8 cellular contexts compared by ENCODE assay signal in the genomic region with DNA sequence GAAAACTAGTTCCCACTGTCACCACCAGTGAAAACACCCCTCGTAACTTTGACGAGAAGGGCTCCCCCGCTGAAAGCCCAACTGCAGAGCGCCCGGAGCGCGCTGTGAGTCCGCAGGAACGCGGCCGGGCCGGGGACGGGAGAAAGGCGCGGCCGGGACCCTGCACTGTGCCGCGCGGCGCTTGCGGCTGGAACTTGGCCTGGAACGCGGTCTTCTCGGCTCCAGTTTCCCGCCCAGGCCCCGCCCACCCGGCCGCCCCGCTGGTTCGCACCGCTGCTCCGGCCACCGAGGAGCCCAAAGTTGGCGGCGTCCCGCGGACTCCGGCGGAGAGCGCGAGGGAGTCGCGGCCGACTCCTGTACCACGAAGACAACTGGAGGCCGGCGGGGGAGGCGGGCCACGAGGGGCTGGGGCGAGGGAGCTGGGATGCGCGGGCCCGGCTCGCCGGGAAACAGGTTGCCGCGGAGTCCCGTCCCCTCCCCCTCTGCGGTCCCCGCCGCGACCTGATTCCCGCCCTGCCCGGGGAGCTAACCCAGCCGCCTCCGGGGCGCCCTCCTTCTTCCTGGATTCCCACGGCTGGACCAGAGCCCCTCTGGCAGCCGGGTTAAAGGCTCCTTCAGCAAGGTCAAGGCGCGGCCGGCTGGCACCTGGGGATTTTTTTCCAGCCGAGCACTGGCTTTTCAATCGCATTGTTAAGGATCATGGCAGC. TPM values are rescaled to one million over a fixed set of nuclear protein-coding genes. Genes with fewer than 3 reads are reported as not detected.
DNase-seq lines count a peak whose midpoint lies in the region; ATAC-seq and TF ChIP-seq lines count a peak whose summit lies in the region.

No MANE protein-coding gene starts in this region.

- BruUV-seq in A673 (replicated peaks; lab: Mats Ljungman, UMichigan) = no TSS peak

- peaks cover 61% of the 10 kb centered on the region for H3K27me3 Mint-ChIP-seq in T-helper 17 cell

- peak overlapping the region; percentile 35 for H3K4me3 ChIP-seq in A673 (ENCODE audit: low read depth, low read length, poor library complexity, severe bottlenecking)
- peak overlapping the region; percentile 31 to 72 (median 54) for H3K4me3 ChIP-seq in heart left ventricle

- H3K27ac Mint-ChIP-seq in T-helper 17 cell = no peak overlapping the region

- 1 to 3% (median 1%) methylated on average over 16 to 74 of the region's 74 CpGs for WGBS in heart left ventricle, 4 donors

- H3K36me3 Mint-ChIP-seq in T-helper 17 cell (ENCODE audit: low read depth) = peaks cover 5% of the 10 kb centered on the region

- intact Hi-C loops in A673 (cut with micrococcal nuclease; ENCODE audit: unreplicated experiment) (no loop called here), heart left ventricle (cut with DNase I) (no loop called here), posterior cingulate gyrus (cut with DNase I) (no loop called here)

- H3K27me3 ChIP-seq in A673 (replicated peaks; ENCODE audit: insufficient read depth, low read depth, low read length, poor library complexity) (peaks cover 97% of the 10 kb centered on the region), heart left ventricle (peaks cover 14 to 85% (median 52%) of the 10 kb centered on the region in 9 donors)

- H3K4me3 Mint-ChIP-seq in T-helper 17 cell = peak overlapping the region; percentile 66

- TF ChIP-seq CTCF in A673 (conservative IDR thresholded peaks at IDR 0.05; ENCODE audit: low read depth, low read length) (no peak), GM20000 (IDR thresholded peaks at IDR 0.05; ENCODE audit: extremely low read depth, missing control alignments) (no peak), heart left ventricle (IDR thresholded peaks at IDR 0.05) (no peak)

- H3K4me1 Mint-ChIP-seq in T-helper 17 cell = peaks cover 9% of the 10 kb centered on the region

- ATAC-seq in T-helper 17 cell (no peak), heart left ventricle (peak in 3 of 4 donors; percentile 44 to 66 (median 61)), GM19035 (IDR thresholded peaks at IDR 0.05; ENCODE audit: unreplicated experiment) (no peak), GM21528 (IDR thresholded peaks at IDR 0.05; ENCODE audit: low FRiP score, unreplicated experiment) (no peak)

- H3K4me1 ChIP-seq in A673 (ENCODE audit: insufficient read depth, low read length, poor library complexity, severe bottlenecking) = peaks cover 34% of the 10 kb centered on the region
- peaks cover 0 to 50% (median 31%) of the 10 kb centered on the region in 12 donors for H3K4me1 ChIP-seq in heart left ventricle

- H3K36me3 ChIP-seq in A673 (ENCODE audit: insufficient read depth, low read length, poor library complexity, severe bottlenecking) = no peaks in the 10 kb centered on the region
- H3K36me3 ChIP-seq in heart left ventricle = no peaks in the 10 kb centered on the region

- DNase-seq in A673 (ENCODE audit: low spot score) (peak; percentile 55), GM20000 (ENCODE audit: low spot score) (peak; percentile 47), T-helper 17 cell (no peak), heart left ventricle (peak; percentile 61 to 81 (median 72)), posterior cingulate gyrus (peak; percentile 12 to 89 (median 42)), G401 (ENCODE audit: low spot score) (no peak)

- H3K27ac ChIP-seq in A673 (ENCODE audit: low read depth, low read length, poor library complexity, severe bottlenecking) (no peak overlapping the region), heart left ventricle (peak overlapping the region in 7 of 12 donors; percentile 27 to 67 (median 55))

- in situ Hi-C loops in G401 (cut with HindIII; ENCODE audit: low sequenced_read_pairs) = no loop called here

- H3K9me3 ChIP-seq in A673 (ENCODE audit: low read depth, low read length, poor library complexity, severe bottlenecking) (no peaks in the 10 kb centered on the region), T-helper 17 cell (ENCODE audit: control insufficient read depth, low read length, poor library complexity, severe bottlenecking) (no peaks in the 10 kb centered on the region), heart left ventricle (no peaks in the 10 kb centered on the region)

- POLR2A ChIA-PET in A673 (lab: Charles Lee; ENCODE audit: low non-redundant PET) = no interaction called here

- TF ChIP-seq POLR2A in heart left ventricle (IDR thresholded peaks at IDR 0.05) = no peak

- CTCF ChIA-PET in A673 (lab: Charles Lee) = no interaction called here

RNA-seq across cellular contexts. Expression of a gene that starts 3.4 kb away (rescaled TPM):
- total RNA-seq in A673 (2021) (0.11 and 0.68 TPM in 2 replicates), T-helper 17 cell (under 1 TPM; 0.31 to 0.97 TPM), heart left ventricle (1 to 10 TPM in 6 of 9 donors, under 1 TPM in 3; 0.20 to 6.4 (median 1.4) TPM)
- under 1 TPM; 0.08 to 0.71 TPM for polyA plus RNA-seq in heart left ventricle
- total RNA-seq in G401 (2014; rRNA removed; shearing (Covaris generic)) = 18.6 and 18.7 TPM in 2 replicates

Comparison
In these comparisons a context has a peak if more than half of its experiments do, and no peak if none do; other contexts are left out.
1. DNase-seq: peak in A673 (single experiment), GM20000 (single experiment), heart left ventricle (5 of 5) and posterior cingulate gyrus (10 of 10); none in T-helper 17 cell (0 of 3) and G401 (single experiment).
2. ATAC-seq: peak in heart left ventricle (3 of 4); none in T-helper 17 cell (single experiment), GM19035 (single experiment) and GM21528 (single experiment).